36 cellular contexts compared by ENCODE assay signal in genomic region chr6:112408522-112408921, GRCh38.
"Had no signal": no experiment of that assay in that cellular context is flagged by ENCODE, and none has a peak within 500 bp of the region (broad histone marks: within the 10 kb centered on the region; RNA-seq: fewer than 3 reads in every experiment).

No MANE protein-coding gene starts in this region.

- H3K4me2 ChIP-seq: KMS-11 had no signal

- H3K4me3 ChIP-seq: Peyer's patch had no signal

- H3K27ac ChIP-seq: brain microvascular endothelial cell, KMS-11, Peyer's patch, VCaP had no signal

- H3K4me1 Mint-ChIP-seq: activated CD4-positive, alpha-beta memory T cell treated with anti-CD3 and anti-CD28 coated beads, Interleukin-2, amount 10 ng/mL, durations not matched to agents 7 days and 5 days; activated CD8-positive, alpha-beta memory T cell treated with anti-CD3 and anti-CD28 coated beads, Interleukin-2, amount 10 ng/mL, durations not matched to agents 7 days and 5 days; activated naive CD8-positive, alpha-beta T cell treated with anti-CD3 and anti-CD28 coated beads for 36 hours had no signal

- DNase-seq: activated CD4-positive, alpha-beta memory T cell treated with anti-CD3 and anti-CD28 coated beads, Interleukin-2, amount 10 ng/mL, durations not matched to agents 7 days and 5 days; activated CD4-positive, alpha-beta T cell treated with anti-CD3 and anti-CD28 coated beads for 1 hour; activated CD4-positive, alpha-beta T cell treated with anti-CD3 and anti-CD28 coated beads for 48 hours; activated CD4-positive, CD25-positive, alpha-beta regulatory T cell; activated CD8-positive, alpha-beta memory T cell treated with anti-CD3 and anti-CD28 coated beads for 24 hours; activated CD8-positive, alpha-beta memory T cell treated with anti-CD3 and anti-CD28 coated beads, Interleukin-2, amount 10 ng/mL, durations not matched to agents 7 days and 5 days; activated CD8-positive, alpha-beta memory T cell treated with anti-CD3 and anti-CD28 coated beads, Interleukin-2, amount 50 U/mL, for 48 hours; activated effector memory CD4-positive, alpha-beta T cell treated with Interleukin-2 at 50 U/mL for 16 hours; activated naive CD4-positive, alpha-beta T cell treated with anti-CD3 and anti-CD28 coated beads, Interleukin-2, amount 50 U/mL, for 16 hours; activated naive CD8-positive, alpha-beta T cell treated with anti-CD3 and anti-CD28 coated beads for 36 hours; activated T-cell treated with anti-CD3 and anti-CD28 coated beads, Interleukin-2, amount 50 U/mL, for 48 hours; aorta; brain microvascular endothelial cell; central memory CD4-positive, alpha-beta T cell; MM.1S; MV-4-11; NCI-H1092 treated with DMSO at 0.1 percent for 48 hours; NCI-H1417; NCI-H146; NCI-H187; NCI-H2081; NCI-H226; NCI-H446 treated with DMSO at 0.1 percent for 48 hours; NCI-H526; NCI-H748 treated with DMSO at 0.1 percent for 48 hours; NK-92 treated with Interleukin-12 subunit alpha and Interleukin-12 subunit beta, amount 100 ng/mL, for 24 hours; PC-3; Peyer's patch; RPMI8226; SHP77 treated with DMSO at 0.1 percent for 48 hours; SW 1271; T-helper 1 cell; T-helper 2 cell; T-helper 9 cell had no signal

- H3K9me3 ChIP-seq: Peyer's patch had no signal

- H3K9me3 Mint-ChIP-seq: activated CD4-positive, alpha-beta memory T cell treated with anti-CD3 and anti-CD28 coated beads, Interleukin-2, amount 10 ng/mL, durations not matched to agents 7 days and 5 days; activated naive CD8-positive, alpha-beta T cell treated with anti-CD3 and anti-CD28 coated beads for 36 hours had no signal

- H3K9ac ChIP-seq: KMS-11 had no signal

- ATAC-seq: activated CD8-positive, alpha-beta memory T cell treated with anti-CD3 and anti-CD28 coated beads, Interleukin-2, amount 10 ng/mL, durations not matched to agents 7 days and 5 days; PC-3 had no signal

- H3K27me3 ChIP-seq: brain microvascular endothelial cell, Peyer's patch had no signal

- H3K36me3 Mint-ChIP-seq: activated CD8-positive, alpha-beta memory T cell treated with anti-CD3 and anti-CD28 coated beads, Interleukin-2, amount 10 ng/mL, durations not matched to agents 7 days and 5 days; activated naive CD8-positive, alpha-beta T cell treated with anti-CD3 and anti-CD28 coated beads for 36 hours had no signal

- H3K36me3 ChIP-seq: brain microvascular endothelial cell, Peyer's patch had no signal

- H3K27ac Mint-ChIP-seq: activated CD4-positive, alpha-beta memory T cell treated with anti-CD3 and anti-CD28 coated beads, Interleukin-2, amount 10 ng/mL, durations not matched to agents 7 days and 5 days; activated CD8-positive, alpha-beta memory T cell treated with anti-CD3 and anti-CD28 coated beads, Interleukin-2, amount 10 ng/mL, durations not matched to agents 7 days and 5 days; activated naive CD8-positive, alpha-beta T cell treated with anti-CD3 and anti-CD28 coated beads for 36 hours had no signal

- H3K4me1 ChIP-seq: Peyer's patch had no signal

- H3K27me3 Mint-ChIP-seq: activated CD4-positive, alpha-beta memory T cell treated with anti-CD3 and anti-CD28 coated beads, Interleukin-2, amount 10 ng/mL, durations not matched to agents 7 days and 5 days had no signal

- H3K4me3 Mint-ChIP-seq: activated CD4-positive, alpha-beta memory T cell treated with anti-CD3 and anti-CD28 coated beads, Interleukin-2, amount 10 ng/mL, durations not matched to agents 7 days and 5 days; activated CD8-positive, alpha-beta memory T cell treated with anti-CD3 and anti-CD28 coated beads, Interleukin-2, amount 10 ng/mL, durations not matched to agents 7 days and 5 days; activated naive CD8-positive, alpha-beta T cell treated with anti-CD3 and anti-CD28 coated beads for 36 hours had no signal
